20 cellular contexts compared by ENCODE assay signal in genomic region chr15:57698243-57698642, GRCh38.
"Had no signal": no experiment of that assay in that cellular context is flagged by ENCODE, and none has a peak within 500 bp of the region (broad histone marks: within the 10 kb centered on the region; RNA-seq: fewer than 3 reads in every experiment).

No MANE protein-coding gene starts in this region.

- H3K9me3 Mint-ChIP-seq: dendritic cell treated with granulocyte-macrophage colony-stimulating factor and Interleukin-4, amounts not matched to agents 40 ng/mL and 50 ng/mL, for 4 days; effector memory CD8-positive, alpha-beta T cell; naive thymus-derived CD4-positive, alpha-beta T cell; stimulated activated naive B cell treated with anti-CD40 and anti-IgM and Interleukin-4, amounts not matched to agents 10 μg/mL and 1 μg/mL and 100 μg/mL, for 72 hours; type B pancreatic cell had no signal

- H3K27ac Mint-ChIP-seq: dendritic cell treated with granulocyte-macrophage colony-stimulating factor and Interleukin-4, amounts not matched to agents 40 ng/mL and 50 ng/mL, for 4 days; effector memory CD8-positive, alpha-beta T cell; naive thymus-derived CD4-positive, alpha-beta T cell; stimulated activated naive B cell treated with anti-CD40 and anti-IgM and Interleukin-4, amounts not matched to agents 10 μg/mL and 1 μg/mL and 100 μg/mL, for 72 hours; type B pancreatic cell had no signal

- H3K36me3 ChIP-seq: esophagus muscularis mucosa, gastrocnemius medialis, heart right ventricle, neutrophil, right lobe of liver, spleen, stomach had no signal

- H3K4me1 ChIP-seq: gastrocnemius medialis, psoas muscle, right lobe of liver, spleen, stomach had no signal

- DNase-seq: effector memory CD8-positive, alpha-beta T cell; gastrocnemius medialis; heart right ventricle; hypothalamus; kidney glomerular epithelial cell; naive thymus-derived CD4-positive, alpha-beta T cell; psoas muscle; retina; right lobe of liver; spleen; stimulated activated CD4-positive, alpha-beta T cell treated with anti-CD3 and anti-CD28 coated beads, Interleukin-2, amount 100 ng/mL, for 24 hours; stimulated activated CD4-positive, alpha-beta T cell treated with anti-CD3 and anti-CD28 coated beads, Interleukin-4, amount 100 ng/mL, for 4 hours; stimulated activated naive B cell treated with anti-CD40 and anti-IgM and Interleukin-4, amounts not matched to agents 10 μg/mL and 1 μg/mL and 100 μg/mL, for 72 hours; stomach; substantia nigra had no signal

- H3K4me3 Mint-ChIP-seq: dendritic cell treated with granulocyte-macrophage colony-stimulating factor and Interleukin-4, amounts not matched to agents 40 ng/mL and 50 ng/mL, for 4 days; effector memory CD8-positive, alpha-beta T cell; naive thymus-derived CD4-positive, alpha-beta T cell; stimulated activated naive B cell treated with anti-CD40 and anti-IgM and Interleukin-4, amounts not matched to agents 10 μg/mL and 1 μg/mL and 100 μg/mL, for 72 hours; type B pancreatic cell had no signal

- ATAC-seq: effector memory CD8-positive, alpha-beta T cell; gastrocnemius medialis; naive thymus-derived CD4-positive, alpha-beta T cell; psoas muscle; right lobe of liver; stimulated activated naive B cell treated with anti-CD40 and anti-IgM and Interleukin-4, amounts not matched to agents 10 μg/mL and 1 μg/mL and 100 μg/mL, for 72 hours had no signal

- H3K27ac ChIP-seq: epithelial cell of prostate, esophagus muscularis mucosa, gastrocnemius medialis, heart right ventricle, neutrophil, psoas muscle, right lobe of liver, spleen, stomach had no signal

- H3K36me3 Mint-ChIP-seq: naive thymus-derived CD4-positive, alpha-beta T cell; stimulated activated naive B cell treated with anti-CD40 and anti-IgM and Interleukin-4, amounts not matched to agents 10 μg/mL and 1 μg/mL and 100 μg/mL, for 72 hours; type B pancreatic cell had no signal

- H3K4me3 ChIP-seq: esophagus muscularis mucosa, gastrocnemius medialis, heart right ventricle, psoas muscle, right lobe of liver, spleen, stomach had no signal

- H3K4me1 Mint-ChIP-seq: stimulated activated naive B cell treated with anti-CD40 and anti-IgM and Interleukin-4, amounts not matched to agents 10 μg/mL and 1 μg/mL and 100 μg/mL, for 72 hours had no signal

- H3K9me3 ChIP-seq: esophagus muscularis mucosa, gastrocnemius medialis, heart right ventricle, neutrophil, psoas muscle, right lobe of liver, spleen, stomach had no signal
